Comparison of ENCODE assay signal across 9 cellular contexts in genomic region chr20:20018366-20018765, GRCh38. TPM values are rescaled to one million over a fixed set of nuclear protein-coding genes. Genes with fewer than 3 reads are reported as not detected.
DNase-seq lines count a peak whose midpoint lies in the region; ATAC-seq, FAIRE-seq and TF ChIP-seq lines count a peak whose summit lies in the region.
"Had no signal": no experiment of that assay in that cellular context is flagged by ENCODE, and none has a peak within 500 bp of the region (broad histone marks: within the 10 kb centered on the region; RNA-seq: fewer than 3 reads in every experiment).

No MANE protein-coding gene starts in this region.

- H3K9me3 ChIP-seq in HUES48 (ENCODE audit: control insufficient read depth, insufficient read depth, low read length), result no peaks in the 10 kb centered on the region
- no peaks in the 10 kb centered on the region for H3K9me3 ChIP-seq in K562 (replicated peaks; ENCODE audit: control insufficient read depth, insufficient read depth, low read depth, low read length)
- H3K9me3 ChIP-seq: neutrophil had no signal

- H3K36me3 ChIP-seq in HUES48 (ENCODE audit: control insufficient read depth, insufficient read depth, low read length) (peaks cover 14% of the 10 kb centered on the region), K562 (ENCODE audit: control insufficient read depth, insufficient read depth, low read length) (peaks cover 24% of the 10 kb centered on the region; the same call in 2 of the 3 replicates)

- 7% methylated on average over 8 of the region's 8 CpGs for WGBS in K562 (ENCODE audit: insufficient coverage, low coverage, missing lambda C conversion rate)

- H3K4me1 ChIP-seq in HUES48 (ENCODE audit: control insufficient read depth, insufficient read depth, low read length) (peaks cover 7% of the 10 kb centered on the region; the same call in 1 of the 2 replicates), K562 (replicated peaks in 1 of 2; ENCODE audit: control insufficient read depth in 2 of 2, insufficient read depth in 2 of 2, low read length in 2 of 2) (peaks cover 7 to 13% of the 10 kb centered on the region in 2 experiments; a peak in 4 of 5 replicates)

- in situ Hi-C loops in K562 (cut with MboI), result no loop called here

- H3K27ac ChIP-seq in 22Rv1 (peak overlapping the region; percentile 26; the same call in 1 of the 2 replicates), HUES48 (ENCODE audit: low read depth, low read length) (no peak overlapping the region), K562 (ENCODE audit: extremely low read depth, low read depth, low read length) (no peak overlapping the region; the same call in 2 of the 3 replicates)

- TF ChIP-seq EP300 in K562 (IDR thresholded peaks at IDR 0.05; ENCODE audit: low read length), result no peak

- H3K27me3 ChIP-seq in HUES48 (ENCODE audit: control insufficient read depth, insufficient read depth, low read length) (no peaks in the 10 kb centered on the region), K562 (ENCODE audit: control insufficient read depth in 2 of 2, insufficient read depth in 2 of 2, low read length in 2 of 2) (no peaks in the 10 kb centered on the region)
- H3K27me3 ChIP-seq: neutrophil had no signal

- H2AFZ ChIP-seq in K562 (ENCODE audit: low read depth, low read length), result no peak overlapping the region

- intact Hi-C loops in K562 (cut with micrococcal nuclease), result loop anchor here (10.0 kb wide), 1 partner anchor 556 kb away; no protein-coding TSS in a partner anchor

- H3K27me3 Mint-ChIP-seq in mesothelial cell of epicardium (ENCODE audit: low read depth), result no peaks in the 10 kb centered on the region

- no peaks in the 10 kb centered on the region for H3K9me3 Mint-ChIP-seq in mesothelial cell of epicardium

- H3K4me2 ChIP-seq in K562 (ENCODE audit: insufficient read depth, low read length), result peak overlapping the region; percentile 96

- DNase-seq in K562 (ENCODE audit: extremely low read depth in 1 of 4, low spot score in 3 of 4) (peak in 1 of 4 experiments; percentile 14), mesothelial cell of epicardium (ENCODE audit: low spot score in 2 of 2, unreplicated experiment in 2 of 2) (no peak), HCEC 1CT (no peak), NCI-H2029 (lab: John Stamatoyannopoulos, UW) (no peak), iPS-NIHi7 (ENCODE audit: extremely low spot score) (no peak)

- TF ChIP-seq RAD21 in K562 (CRISPR knock-in tag; conservative IDR thresholded peaks at IDR 0.05 in 1 of 2, IDR thresholded peaks at IDR 0.05 in 1 of 2), result no peak

- peaks cover 23% of the 10 kb centered on the region for H3K4me1 Mint-ChIP-seq in mesothelial cell of epicardium

- BruUV-seq in K562 (replicated peaks; lab: Mats Ljungman, UMichigan), result TSS peak; percentile 75

- no peak for TF ChIP-seq CTCF in 22Rv1 (IDR thresholded peaks at IDR 0.05)
- no peak for TF ChIP-seq CTCF in K562 (IDR thresholded peaks at IDR 0.05 in 2 of 3, conservative IDR thresholded peaks at IDR 0.05 in 1 of 3; ENCODE audit: insufficient read depth in 2 of 3, low read depth in 1 of 3, low read length in 3 of 3)
- TF ChIP-seq CTCF in mesothelial cell of epicardium (IDR thresholded peaks at IDR 0.05; ENCODE audit: unreplicated experiment), result no peak

- no peak overlapping the region for H3K9ac ChIP-seq in HUES48 (ENCODE audit: low read depth, low read length)
- H3K9ac ChIP-seq in K562 (ENCODE audit: insufficient read depth in 1 of 2, low read depth in 2 of 2, low read length in 2 of 2), result peak overlapping the region; percentile 71 to 80

- CTCF ChIA-PET in K562 (lab: Yijun Ruan, JAX; ENCODE audit: low intra/inter-chr PET ratio), result no interaction called here

- 0 out of 2 replicates have a peak, but pooled peaks cover 2% of the 10 kb centered on the region for H4K20me1 ChIP-seq in K562 (replicated peaks; ENCODE audit: control insufficient read depth, insufficient read depth, low read length)

- peak; percentile 51 for FAIRE-seq in K562 (lab: Jason Lieb, UNC)

- peak overlapping the region; percentile 93 for H3K4me3 Mint-ChIP-seq in mesothelial cell of epicardium

- H3K4me3 ChIP-seq in HUES48 (ENCODE audit: low read depth, low read length) (peak overlapping the region; percentile 88), K562 (peak overlapping the region; percentile 92)

- ATAC-seq in K562, result no peak
- ATAC-seq in HG02885 (IDR thresholded peaks at IDR 0.05; ENCODE audit: poor library complexity, unreplicated experiment), result no peak

- peaks cover 61% of the 10 kb centered on the region for H3K79me2 ChIP-seq in K562 (ENCODE audit: control insufficient read depth, insufficient read depth, low read length)

- no peak for TF ChIP-seq POLR2A in K562 (conservative IDR thresholded peaks at IDR 0.05)

- peaks cover under 1% of the 10 kb centered on the region for H3K36me3 Mint-ChIP-seq in mesothelial cell of epicardium

- POLR2A ChIA-PET in K562 (lab: Yijun Ruan, JAX), result no interaction called here

- peak overlapping the region; percentile 10 for H3K27ac Mint-ChIP-seq in mesothelial cell of epicardium

- no peaks in the 10 kb centered on the region for H3K9me1 ChIP-seq in K562 (ENCODE audit: control insufficient read depth, insufficient read depth, low read length)

TF ChIP-seq in K562, 482 proteins besides CTCF, POLR2A, EP300 and RAD21 (continues in another document):
- TF ChIP-seq TCF7 (IDR thresholded peaks at IDR 0.05; ENCODE audit: borderline replicate concordance), result no peak
- TF ChIP-seq SMAD2 (IDR thresholded peaks at IDR 0.05; ENCODE audit: low read depth, low read length), result no peak
- TF ChIP-seq ZNF282 (CRISPR knock-in tag; IDR thresholded peaks at IDR 0.05), result no peak
- TF ChIP-seq BRCA1 (IDR thresholded peaks at IDR 0.05), result no peak
- no peak for TF ChIP-seq BRCA1 (CRISPR knock-in tag; IDR thresholded peaks at IDR 0.05)
- no peak for TF ChIP-seq PPARD (CRISPR knock-in tag; IDR thresholded peaks at IDR 0.05)

RNA-seq across cellular contexts. Expression of gene NAA20, which starts 1.2 kb away (rescaled TPM):
- total RNA-seq in K562 (2011; cell fraction: chromatin; rRNA removed; ENCODE audit: low replicate concordance), result 12.7 and 16.9 TPM in 2 replicates
- 18.7 and 25.7 TPM in 2 replicates for total RNA-seq in K562 (2011; cell fraction: nucleolus; rRNA removed)
- total RNA-seq in K562 (2011; cell fraction: nucleoplasm; rRNA removed), result 22.6 and 27.2 TPM in 2 replicates
- total RNA-seq in K562 (2014; rRNA removed) (46.9 and 51.4 TPM in 2 replicates), K562 (2014; rRNA removed; fragmentation: Illumina TruSeq; extraction: Trizol) (84.6 and 88.1 TPM in 2 replicates), K562 (2015; rRNA removed; fragmentation: Illumina TruSeq; extraction: Trizol) (68.3 TPM in 2 replicates), K562 (2021) (67.0 and 69.8 TPM in 2 replicates), mesothelial cell of epicardium (34.0 to 38.9 TPM (median 36.9 TPM) in 3 replicates)
- polyA plus RNA-seq in K562 (2011; rRNA removed) (69.5 and 105 TPM in 2 replicates), K562 (2014; fragmentation: Illumina TruSeq; extraction: Trizol) (68.2 and 69.3 TPM in 2 replicates), K562 (2014; fragmentation: Nextera tagmentation; extraction: Ambion mirVana) (100 to 1,000 TPM; 341 to 361 TPM), K562 (2014; rRNA removed) (86.5 and 104 TPM in 2 replicates)
- 37.7 and 43.1 TPM in 2 replicates for polyA plus RNA-seq in K562 (2011; cell fraction: cytosol; rRNA removed)
- polyA plus RNA-seq in K562 (2011; cell fraction: nucleus; rRNA removed), result 14.4 and 22.0 TPM in 2 replicates
- polyA plus RNA-seq in K562 (2012), result 48.1 and 77.9 TPM in 2 replicates
- 40.5 and 43.6 TPM in 2 replicates for polyA minus RNA-seq in K562 (2011; rRNA and poly(A)+ RNA removed)
- polyA minus RNA-seq in K562 (2011; cell fraction: cytosol; rRNA and poly(A)+ RNA removed), result 12.6 and 14.0 TPM in 2 replicates
- 18.7 and 19.9 TPM in 2 replicates for polyA minus RNA-seq in K562 (2011; cell fraction: nucleus; rRNA and poly(A)+ RNA removed)

RNA-seq across cellular contexts. Expression of gene CRNKL1, which starts 33.9 kb away (rescaled TPM):
- 3.0 and 6.9 TPM in 2 replicates for total RNA-seq in K562 (2011; cell fraction: chromatin; rRNA removed; ENCODE audit: low replicate concordance)
- total RNA-seq in K562 (2011; cell fraction: nucleolus; rRNA removed), result 1.8 and 2.7 TPM in 2 replicates
- total RNA-seq in K562 (2011; cell fraction: nucleoplasm; rRNA removed), result 4.0 and 5.8 TPM in 2 replicates
- total RNA-seq in K562 (2014; rRNA removed), result 11.6 and 12.9 TPM in 2 replicates
- 17.0 and 21.8 TPM in 2 replicates for total RNA-seq in K562 (2014; rRNA removed; fragmentation: Illumina TruSeq; extraction: Trizol)
- 13.0 and 14.2 TPM in 2 replicates for total RNA-seq in K562 (2015; rRNA removed; fragmentation: Illumina TruSeq; extraction: Trizol)
- total RNA-seq in K562 (2021), result 9.8 and 11.3 TPM in 2 replicates
- 5.7 and 9.3 TPM in 2 replicates for polyA plus RNA-seq in K562 (2011; rRNA removed)
- 2.1 and 3.1 TPM in 2 replicates for polyA plus RNA-seq in K562 (2011; cell fraction: cytosol; rRNA removed)
- polyA plus RNA-seq in K562 (2011; cell fraction: nucleus; rRNA removed), result 3.3 and 3.9 TPM in 2 replicates
- 7.8 and 10.9 TPM in 2 replicates for polyA plus RNA-seq in K562 (2012)
- 11.5 and 12.4 TPM in 2 replicates for polyA plus RNA-seq in K562 (2014; fragmentation: Illumina TruSeq; extraction: Trizol)
- 10 to 100 TPM in 1 of 2 experiments, 1 to 10 TPM in 1; 8.1 to 11.7 TPM for polyA plus RNA-seq in K562 (2014; fragmentation: Nextera tagmentation; extraction: Ambion mirVana)
- 10.8 and 11.4 TPM in 2 replicates for polyA plus RNA-seq in K562 (2014; rRNA removed)
- 16.1 and 17.1 TPM in 2 replicates for polyA minus RNA-seq in K562 (2011; rRNA and poly(A)+ RNA removed)
- polyA minus RNA-seq in K562 (2011; cell fraction: cytosol; rRNA and poly(A)+ RNA removed), result 4.3 and 6.9 TPM in 2 replicates
- 3.5 and 7.2 TPM in 2 replicates for polyA minus RNA-seq in K562 (2011; cell fraction: nucleus; rRNA and poly(A)+ RNA removed)
- total RNA-seq in mesothelial cell of epicardium, result 23.9 to 27.8 TPM (median 26.5 TPM) in 3 replicates

RNA-seq across cellular contexts. Expression of gene CFAP61, which starts 34.0 kb away (rescaled TPM):
- total RNA-seq in K562 (2011; cell fraction: chromatin; rRNA removed; ENCODE audit: low replicate concordance), result not detected in 2 replicates
- total RNA-seq in K562 (2011; cell fraction: nucleolus; rRNA removed), result not detected in 2 replicates
- not detected in 2 replicates for total RNA-seq in K562 (2011; cell fraction: nucleoplasm; rRNA removed)
- total RNA-seq in K562 (2014; rRNA removed) (not detected in 2 replicates), K562 (2014; rRNA removed; fragmentation: Illumina TruSeq; extraction: Trizol) (not detected in 2 replicates), K562 (2015; rRNA removed; fragmentation: Illumina TruSeq; extraction: Trizol) (not detected in 2 replicates), K562 (2021) (not detected in 2 replicates), mesothelial cell of epicardium (0.45 to 0.62 TPM in 2 of 3 replicates, not detected in the other)
- polyA plus RNA-seq in K562 (2011; rRNA removed) (0.07 TPM in 1 of 2 replicates, not detected in the other), K562 (2014; fragmentation: Illumina TruSeq; extraction: Trizol) (not detected in 2 replicates), K562 (2014; fragmentation: Nextera tagmentation; extraction: Ambion mirVana) (under 1 TPM in 1 of 2 experiments, not detected in 1; 0.11 TPM), K562 (2014; rRNA removed) (not detected in 2 replicates)
- polyA plus RNA-seq in K562 (2011; cell fraction: cytosol; rRNA removed), result not detected in 2 replicates
- polyA plus RNA-seq in K562 (2011; cell fraction: nucleus; rRNA removed), result 0.21 TPM in 1 of 2 replicates, not detected in the other
- polyA plus RNA-seq in K562 (2012), result 0.24 TPM in 1 of 2 replicates, not detected in the other
- not detected in 2 replicates for polyA minus RNA-seq in K562 (2011; rRNA and poly(A)+ RNA removed)
- polyA minus RNA-seq in K562 (2011; cell fraction: cytosol; rRNA and poly(A)+ RNA removed), result not detected in 2 replicates
- polyA minus RNA-seq in K562 (2011; cell fraction: nucleus; rRNA and poly(A)+ RNA removed), result not detected in 2 replicates
